ENCODE assay signal across 9 cellular contexts in genomic region chr7:88169717-88170320, GRCh38. TPM values are rescaled to one million over a fixed set of nuclear protein-coding genes. Genes with fewer than 3 reads are reported as not detected.
DNase-seq lines count a peak whose midpoint lies in the region; ATAC-seq, FAIRE-seq and TF ChIP-seq lines count a peak whose summit lies in the region.
"Had no signal": no experiment of that assay in that cellular context is flagged by ENCODE, and none has a peak within 500 bp of the region (broad histone marks: within the 10 kb centered on the region; RNA-seq: fewer than 3 reads in every experiment).

No MANE protein-coding gene starts in this region.

- no peak for TF ChIP-seq EP300 in neural cell (conservative IDR thresholded peaks at IDR 0.05; ENCODE audit: poor library complexity, severe bottlenecking)

- H3K9me3 ChIP-seq in neural cell (ENCODE audit: low read length) = no peaks in the 10 kb centered on the region

- no peak overlapping the region for H3K27ac ChIP-seq in neural cell (ENCODE audit: low read length)

- no peak overlapping the region for H3K27ac Mint-ChIP-seq in activated naive CD4-positive, alpha-beta T cell treated with anti-CD3 and anti-CD28 coated beads, Interleukin-2, amount 10 ng/mL, durations not matched to agents 7 days and 5 days
- H3K27ac Mint-ChIP-seq: stimulated activated naive CD8-positive, alpha-beta T cell treated with anti-CD3 and anti-CD28 coated beads, Interleukin-15, Interleukin-2, amounts not matched to agents 100 ng/mL and 50 ng/mL, for 24 hours had no signal

- no peaks in the 10 kb centered on the region for H3F3A ChIP-seq in neural cell (ENCODE audit: insufficient read depth, low read length, poor library complexity, severe bottlenecking)

- H2AFZ ChIP-seq in neural cell (ENCODE audit: low read depth, low read length) = no peak overlapping the region

- DNase-seq in AG09309 (ENCODE audit: low read depth) = no peak
- DNase-seq in GM18507 (ENCODE audit: extremely low spot score, insufficient read length, low read depth) = no peak
- DNase-seq in NCI-H2081 treated with DMSO at 0.1 percent for 48 hours (lab: John Stamatoyannopoulos, UW) = peak; percentile 5
- DNase-seq in cerebellar cortex (ENCODE audit: low spot score) = peak; percentile 60
- no peak for DNase-seq in activated effector memory CD4-positive, alpha-beta T cell treated with Interleukin-2 at 50 U/mL for 16 hours
- DNase-seq in activated naive CD4-positive, alpha-beta T cell treated with anti-CD3 and anti-CD28 coated beads, Interleukin-2, amount 10 ng/mL, durations not matched to agents 7 days and 5 days = no peak
- DNase-seq in sciatic nerve (ENCODE audit: low spot score) = no peak

- no peaks in the 10 kb centered on the region for H3K79me2 ChIP-seq in neural cell (replicated peaks; ENCODE audit: insufficient read depth, low read length)

- intact Hi-C loops in sciatic nerve (cut with DNase I) = no loop called here

- ATAC-seq in sciatic nerve = no peak

- TF ChIP-seq RAD21 in neural cell (conservative IDR thresholded peaks at IDR 0.05) = peak; percentile 60

- no peaks in the 10 kb centered on the region for H3K27me3 Mint-ChIP-seq in activated naive CD4-positive, alpha-beta T cell treated with anti-CD3 and anti-CD28 coated beads, Interleukin-2, amount 10 ng/mL, durations not matched to agents 7 days and 5 days
- H3K27me3 Mint-ChIP-seq: stimulated activated naive CD8-positive, alpha-beta T cell treated with anti-CD3 and anti-CD28 coated beads, Interleukin-15, Interleukin-2, amounts not matched to agents 100 ng/mL and 50 ng/mL, for 24 hours had no signal

- peak; percentile 43 for TF ChIP-seq CTCF in AG09309 (IDR thresholded peaks at IDR 0.05; ENCODE audit: control insufficient read depth, insufficient read depth, low read depth, low read length, missing control alignments)
- peak; percentile 70 for TF ChIP-seq CTCF in neural cell (IDR thresholded peaks at IDR 0.05; ENCODE audit: poor library complexity, severe bottlenecking)

- H3K36me3 ChIP-seq in neural cell (ENCODE audit: insufficient read depth, low read length) = no peaks in the 10 kb centered on the region

- H3K36me3 Mint-ChIP-seq in activated naive CD4-positive, alpha-beta T cell treated with anti-CD3 and anti-CD28 coated beads, Interleukin-2, amount 10 ng/mL, durations not matched to agents 7 days and 5 days = no peaks in the 10 kb centered on the region

- H3K9me2 ChIP-seq in neural cell (ENCODE audit: insufficient read depth, low read length) = no peaks in the 10 kb centered on the region

- no peaks in the 10 kb centered on the region for H3K9me3 Mint-ChIP-seq in activated naive CD4-positive, alpha-beta T cell treated with anti-CD3 and anti-CD28 coated beads, Interleukin-2, amount 10 ng/mL, durations not matched to agents 7 days and 5 days
- H3K9me3 Mint-ChIP-seq: stimulated activated naive CD8-positive, alpha-beta T cell treated with anti-CD3 and anti-CD28 coated beads, Interleukin-15, Interleukin-2, amounts not matched to agents 100 ng/mL and 50 ng/mL, for 24 hours had no signal

- no peak overlapping the region for H3K4me3 ChIP-seq in AG09309 (ENCODE audit: control insufficient read depth, low read depth, low read length)
- H3K4me3 ChIP-seq in neural cell (ENCODE audit: low read length) = no peak overlapping the region

- peak; percentile 39 for FAIRE-seq in GM18507 (lab: Jason Lieb, UNC)

- no peak overlapping the region for H3K4me2 ChIP-seq in neural cell (ENCODE audit: low read length)

- CTCF ChIA-PET in activated naive CD4-positive, alpha-beta T cell treated with anti-CD3 and anti-CD28 coated beads, Interleukin-2, amount 10 ng/mL, durations not matched to agents 7 days and 5 days (lab: Charles Lee) = interaction anchor here (0.7 to 2.6 kb wide), 8 partner anchors 21 to 664 kb away, joined by 3 to 10 read pairs (median 3); no protein-coding TSS in a partner anchor

- no peaks in the 10 kb centered on the region for H3K4me1 Mint-ChIP-seq in activated naive CD4-positive, alpha-beta T cell treated with anti-CD3 and anti-CD28 coated beads, Interleukin-2, amount 10 ng/mL, durations not matched to agents 7 days and 5 days

- H3K4me3 Mint-ChIP-seq in activated naive CD4-positive, alpha-beta T cell treated with anti-CD3 and anti-CD28 coated beads, Interleukin-2, amount 10 ng/mL, durations not matched to agents 7 days and 5 days = no peak overlapping the region
- H3K4me3 Mint-ChIP-seq: stimulated activated naive CD8-positive, alpha-beta T cell treated with anti-CD3 and anti-CD28 coated beads, Interleukin-15, Interleukin-2, amounts not matched to agents 100 ng/mL and 50 ng/mL, for 24 hours had no signal

- no peaks in the 10 kb centered on the region for H4K20me1 ChIP-seq in neural cell (ENCODE audit: insufficient read depth)

- no peak overlapping the region for H3K9ac ChIP-seq in neural cell (ENCODE audit: low read length)

- H3K27me3 ChIP-seq in neural cell (ENCODE audit: insufficient read depth, low read depth, low read length) = no peaks in the 10 kb centered on the region

TF ChIP-seq in neural cell, 6 proteins besides CTCF, POLR2A, EP300 and RAD21:
- TF ChIP-seq, protein P1, sequence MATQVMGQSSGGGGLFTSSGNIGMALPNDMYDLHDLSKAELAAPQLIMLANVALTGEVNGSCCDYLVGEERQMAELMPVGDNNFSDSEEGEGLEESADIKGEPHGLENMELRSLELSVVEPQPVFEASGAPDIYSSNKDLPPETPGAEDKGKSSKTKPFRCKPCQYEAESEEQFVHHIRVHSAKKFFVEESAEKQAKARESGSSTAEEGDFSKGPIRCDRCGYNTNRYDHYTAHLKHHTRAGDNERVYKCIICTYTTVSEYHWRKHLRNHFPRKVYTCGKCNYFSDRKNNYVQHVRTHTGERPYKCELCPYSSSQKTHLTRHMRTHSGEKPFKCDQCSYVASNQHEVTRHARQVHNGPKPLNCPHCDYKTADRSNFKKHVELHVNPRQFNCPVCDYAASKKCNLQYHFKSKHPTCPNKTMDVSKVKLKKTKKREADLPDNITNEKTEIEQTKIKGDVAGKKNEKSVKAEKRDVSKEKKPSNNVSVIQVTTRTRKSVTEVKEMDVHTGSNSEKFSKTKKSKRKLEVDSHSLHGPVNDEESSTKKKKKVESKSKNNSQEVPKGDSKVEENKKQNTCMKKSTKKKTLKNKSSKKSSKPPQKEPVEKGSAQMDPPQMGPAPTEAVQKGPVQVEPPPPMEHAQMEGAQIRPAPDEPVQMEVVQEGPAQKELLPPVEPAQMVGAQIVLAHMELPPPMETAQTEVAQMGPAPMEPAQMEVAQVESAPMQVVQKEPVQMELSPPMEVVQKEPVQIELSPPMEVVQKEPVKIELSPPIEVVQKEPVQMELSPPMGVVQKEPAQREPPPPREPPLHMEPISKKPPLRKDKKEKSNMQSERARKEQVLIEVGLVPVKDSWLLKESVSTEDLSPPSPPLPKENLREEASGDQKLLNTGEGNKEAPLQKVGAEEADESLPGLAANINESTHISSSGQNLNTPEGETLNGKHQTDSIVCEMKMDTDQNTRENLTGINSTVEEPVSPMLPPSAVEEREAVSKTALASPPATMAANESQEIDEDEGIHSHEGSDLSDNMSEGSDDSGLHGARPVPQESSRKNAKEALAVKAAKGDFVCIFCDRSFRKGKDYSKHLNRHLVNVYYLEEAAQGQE (IDR thresholded peaks at IDR 0.05; ENCODE audit: borderline replicate concordance) = no peak
- peak; percentile 66 for TF ChIP-seq SMC3 (conservative IDR thresholded peaks at IDR 0.05; ENCODE audit: poor library complexity)
TF ChIP-seq in neural cell: peak in this region for 1.

RNA-seq across cellular contexts. Expression of gene SRI, which starts 50.0 kb away (rescaled TPM):
- polyA plus RNA-seq in neural cell = 82.5 and 97.2 TPM in 2 replicates
- 50.2 and 56.3 TPM in 2 replicates for polyA minus RNA-seq in neural cell
- 132 TPM for total RNA-seq in sciatic nerve

Comparison
In these comparisons a context has a peak if more than half of its experiments do, and no peak if none do; other contexts are left out.
1. DNase-seq: peak in NCI-H2081 treated with DMSO at 0.1 percent for 48 hours (single experiment) and cerebellar cortex (single experiment); none in AG09309 (single experiment), GM18507 (single experiment), activated effector memory CD4-positive, alpha-beta T cell treated with Interleukin-2 at 50 U/mL for 16 hours (single experiment), activated naive CD4-positive, alpha-beta T cell treated with anti-CD3 and anti-CD28 coated beads, Interleukin-2, amount 10 ng/mL, durations not matched to agents 7 days and 5 days (single experiment) and sciatic nerve (single experiment).